8 cellular contexts compared by ENCODE assay signal in the genomic region with DNA sequence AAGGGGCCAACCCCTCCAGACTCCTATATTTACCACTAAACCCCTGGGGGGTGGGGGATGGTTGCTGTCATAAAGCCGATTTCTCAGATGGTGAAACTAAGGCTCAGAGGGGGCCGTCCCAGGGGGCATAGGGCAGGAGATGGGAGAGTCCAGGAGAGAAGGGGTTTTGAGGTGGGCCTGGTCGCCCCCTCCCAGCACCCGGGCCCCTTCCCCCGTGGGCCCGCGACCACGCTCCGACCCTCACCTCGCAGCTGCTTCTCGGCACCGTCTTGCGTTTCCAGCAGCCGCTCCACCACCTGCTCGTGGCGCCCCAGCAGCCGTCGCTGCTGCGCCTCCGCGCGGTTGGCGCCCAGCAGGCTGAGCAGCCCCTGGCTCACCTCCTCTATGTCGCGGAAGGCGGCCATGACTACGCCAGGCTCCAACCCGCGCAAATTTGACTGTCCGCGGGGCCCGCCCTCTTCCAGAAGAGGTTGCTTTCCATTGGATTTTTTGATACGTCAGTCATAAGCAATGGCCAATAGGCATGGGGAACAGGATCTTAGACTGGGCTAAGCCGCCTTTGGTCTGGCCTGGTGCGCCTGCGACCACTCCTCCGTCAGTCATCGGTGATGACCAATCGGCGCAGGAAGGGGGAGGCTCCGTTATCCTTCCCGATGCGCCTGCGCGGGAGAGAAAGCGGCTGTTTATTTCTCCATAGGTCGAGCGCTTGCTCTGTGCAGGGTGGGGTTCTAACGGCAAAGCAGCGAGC. TPM values are rescaled to one million over a fixed set of nuclear protein-coding genes. Genes with fewer than 3 reads are reported as not detected.
DNase-seq lines count a peak whose midpoint lies in the region; ATAC-seq and TF ChIP-seq lines count a peak whose summit lies in the region.

A gene with protein sequence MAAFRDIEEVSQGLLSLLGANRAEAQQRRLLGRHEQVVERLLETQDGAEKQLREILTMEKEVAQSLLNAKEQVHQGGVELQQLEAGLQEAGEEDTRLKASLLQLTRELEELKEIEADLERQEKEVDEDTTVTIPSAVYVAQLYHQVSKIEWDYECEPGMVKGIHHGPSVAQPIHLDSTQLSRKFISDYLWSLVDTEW (minus strand): TSS at position 410 of the 748 bp plus-strand sequence. CDS start 6 bp downstream, at position 404.

- peak within 1 kb of the TSS; percentile 75 for H3K27ac Mint-ChIP-seq in activated T-helper 2 cell treated with anti-CD3 and anti-CD28 coated beads, Interferon-gamma antibody, Interleukin-2, Interleukin-4, amounts not matched to agents 10 μg/mL and 5 μg/mL and 100 μg/mL, durations not matched to agents 14 hours and 24 hours and 36 hours
- peak within 1 kb of the TSS; percentile 73 to 85 for H3K27ac Mint-ChIP-seq in natural killer cell

- H3K4me3 ChIP-seq in RWPE2 (ENCODE audit: severe bottlenecking), result peak within 1 kb of the TSS; percentile 96

- intact Hi-C loops in activated T-helper 2 cell treated with anti-CD3 and anti-CD28 coated beads, Interferon-gamma antibody, Interleukin-2, Interleukin-4, amounts not matched to agents 10 μg/mL and 5 μg/mL and 100 μg/mL, durations not matched to agents 14 hours and 24 hours and 36 hours (cut with micrococcal nuclease), result loop anchor here (5.0 kb wide), 1 partner anchor 227 kb away; a partner anchor contains a TSS
- intact Hi-C loops in natural killer cell (cut with micrococcal nuclease), result no loop called here

- H3K27me3 Mint-ChIP-seq in activated T-helper 2 cell treated with anti-CD3 and anti-CD28 coated beads, Interferon-gamma antibody, Interleukin-2, Interleukin-4, amounts not matched to agents 10 μg/mL and 5 μg/mL and 100 μg/mL, durations not matched to agents 14 hours and 24 hours and 36 hours (ENCODE audit: low read depth), result no peaks in the 10 kb centered on the region
- no peaks in the 10 kb centered on the region for H3K27me3 Mint-ChIP-seq in natural killer cell (ENCODE audit: low read depth in 2 of 2)

- peak; percentile 98 for ATAC-seq in RWPE2 (ENCODE audit: low read depth)
- peak; percentile 98 to 99 (median 98) for ATAC-seq in natural killer cell

- DNase-seq in EH (ENCODE audit: low read depth) (peak; percentile 99), H4 (ENCODE audit: low spot score) (peak; percentile 98), LoVo (ENCODE audit: low spot score) (peak; percentile 98), RWPE2 (ENCODE audit: low spot score) (peak; percentile 98), fibroblast of peridontal ligament (ENCODE audit: extremely low read depth) (peak; percentile 98), natural killer cell (peak; percentile 86)
- DNase-seq in activated T-helper 2 cell treated with anti-CD3 and anti-CD28 coated beads, Interferon-gamma antibody, Interleukin-2, Interleukin-4, amounts not matched to agents 10 μg/mL and 5 μg/mL and 100 μg/mL, durations not matched to agents 14 hours and 24 hours and 36 hours (ENCODE audit: low spot score), result peak; percentile 96
- peak; percentile 89 for DNase-seq in stimulated activated naive CD4-positive, alpha-beta T cell treated with Interleukin-2 at 50 U/mL for 16 hours (lab: John Stamatoyannopoulos, UW)

- no peaks in the 10 kb centered on the region for H3K9me3 Mint-ChIP-seq in activated T-helper 2 cell treated with anti-CD3 and anti-CD28 coated beads, Interferon-gamma antibody, Interleukin-2, Interleukin-4, amounts not matched to agents 10 μg/mL and 5 μg/mL and 100 μg/mL, durations not matched to agents 14 hours and 24 hours and 36 hours
- no peaks in the 10 kb centered on the region for H3K9me3 Mint-ChIP-seq in natural killer cell

- H3K4me1 Mint-ChIP-seq in activated T-helper 2 cell treated with anti-CD3 and anti-CD28 coated beads, Interferon-gamma antibody, Interleukin-2, Interleukin-4, amounts not matched to agents 10 μg/mL and 5 μg/mL and 100 μg/mL, durations not matched to agents 14 hours and 24 hours and 36 hours (ENCODE audit: low read depth), result peaks cover 19% of the 10 kb centered on the region
- peaks cover 8 to 17% of the 10 kb centered on the region in 2 donors for H3K4me1 Mint-ChIP-seq in natural killer cell

- peaks cover 28% of the 10 kb centered on the region for H3K36me3 ChIP-seq in RWPE2 (ENCODE audit: low read depth)

- peaks cover 23% of the 10 kb centered on the region for H3K4me1 ChIP-seq in RWPE2 (ENCODE audit: insufficient read depth, poor library complexity, severe bottlenecking)

- no peaks in the 10 kb centered on the region for H3K9me3 ChIP-seq in RWPE2 (ENCODE audit: severe bottlenecking)

- H3K4me3 Mint-ChIP-seq in activated T-helper 2 cell treated with anti-CD3 and anti-CD28 coated beads, Interferon-gamma antibody, Interleukin-2, Interleukin-4, amounts not matched to agents 10 μg/mL and 5 μg/mL and 100 μg/mL, durations not matched to agents 14 hours and 24 hours and 36 hours (ENCODE audit: low read depth), result peak within 1 kb of the TSS; percentile 86
- peak within 1 kb of the TSS; percentile 94 for H3K4me3 Mint-ChIP-seq in natural killer cell

- peak within 1 kb of the TSS; percentile 70 for H3K27ac ChIP-seq in RWPE2 (ENCODE audit: poor library complexity, severe bottlenecking)

- no peaks in the 10 kb centered on the region for H3K27me3 ChIP-seq in RWPE2 (ENCODE audit: insufficient read depth, poor library complexity, severe bottlenecking)

- no peak for TF ChIP-seq CTCF in RWPE2 (IDR thresholded peaks at IDR 0.05; ENCODE audit: poor library complexity, severe bottlenecking)
- TF ChIP-seq CTCF in natural killer cell (IDR thresholded peaks at IDR 0.05), result no peak

- peaks cover 20% of the 10 kb centered on the region for H3K36me3 Mint-ChIP-seq in activated T-helper 2 cell treated with anti-CD3 and anti-CD28 coated beads, Interferon-gamma antibody, Interleukin-2, Interleukin-4, amounts not matched to agents 10 μg/mL and 5 μg/mL and 100 μg/mL, durations not matched to agents 14 hours and 24 hours and 36 hours (ENCODE audit: low read depth)
- no peaks in the 10 kb centered on the region for H3K36me3 Mint-ChIP-seq in natural killer cell

RNA-seq across cellular contexts. Expression of the gene that starts here (rescaled TPM):
- total RNA-seq in H4 (2014; rRNA removed; shearing (Covaris generic)), result 32.6 and 37.8 TPM in 2 replicates
- total RNA-seq in activated T-helper 2 cell treated with anti-CD3 and anti-CD28 coated beads, Interferon-gamma antibody, Interleukin-2, Interleukin-4, amounts not matched to agents 10 μg/mL and 5 μg/mL and 100 μg/mL, durations not matched to agents 14 hours and 24 hours and 36 hours, result 38.3 and 38.8 TPM in 2 replicates
- total RNA-seq in natural killer cell, result 1 to 10 TPM; 1.7 to 6.1 (median 4.1) TPM

Comparison
In these comparisons a context has a peak if more than half of its experiments do, and no peak if none do; other contexts are left out.
1. Peak in every context shown above with its lines: DNase-seq, ATAC-seq, H3K4me3 ChIP-seq and H3K27ac ChIP-seq.